Comparison of ENCODE assay signal across 16 cellular contexts in genomic region chr2:175744000-175744399, GRCh38.
"Had no signal": no experiment of that assay in that cellular context is flagged by ENCODE, and none has a peak within 500 bp of the region (broad histone marks: within the 10 kb centered on the region; RNA-seq: fewer than 3 reads in every experiment).

No MANE protein-coding gene starts in this region.

- H3K9me3 ChIP-seq: lower lobe of right lung, spleen had no signal

- H3K27ac Mint-ChIP-seq: activated naive CD4-positive, alpha-beta T cell treated with anti-CD3 and anti-CD28 coated beads, Interleukin-2, amount 50 U/mL, for 24 hours; endodermal cell; nephron progenitor cell; stimulated activated naive B cell treated with anti-CD40 and anti-IgM and Interleukin-4, amounts not matched to agents 10 μg/mL and 1 μg/mL and 100 μg/mL, for 72 hours had no signal

- H3K4me1 ChIP-seq: lower lobe of right lung, spleen had no signal

- H3K4me1 Mint-ChIP-seq: activated naive CD4-positive, alpha-beta T cell treated with anti-CD3 and anti-CD28 coated beads, Interleukin-2, amount 50 U/mL, for 24 hours; endodermal cell; nephron progenitor cell; stimulated activated naive B cell treated with anti-CD40 and anti-IgM and Interleukin-4, amounts not matched to agents 10 μg/mL and 1 μg/mL and 100 μg/mL, for 72 hours had no signal

- H3K4me3 ChIP-seq: dorsolateral prefrontal cortex, lower lobe of right lung, spleen had no signal

- H3K36me3 ChIP-seq: lower lobe of right lung, spleen, WERI-Rb-1 had no signal

- H3K36me3 Mint-ChIP-seq: activated naive CD4-positive, alpha-beta T cell treated with anti-CD3 and anti-CD28 coated beads, Interleukin-2, amount 50 U/mL, for 24 hours; stimulated activated naive B cell treated with anti-CD40 and anti-IgM and Interleukin-4, amounts not matched to agents 10 μg/mL and 1 μg/mL and 100 μg/mL, for 72 hours had no signal

- H3K9me3 Mint-ChIP-seq: activated naive CD4-positive, alpha-beta T cell treated with anti-CD3 and anti-CD28 coated beads, Interleukin-2, amount 50 U/mL, for 24 hours; endodermal cell; nephron progenitor cell had no signal

- DNase-seq: activated CD4-positive, alpha-beta T cell treated with anti-CD3 and anti-CD28 coated beads, Interleukin-2, amount 50 U/mL, for 4 hours; activated gamma-delta T cell; dorsolateral prefrontal cortex; endodermal cell; foreskin keratinocyte; islet precursor cell; lower lobe of right lung; midbrain; nephron progenitor cell; nucleus accumbens; spleen; stimulated activated CD4-positive, alpha-beta T cell treated with anti-CD3 and anti-CD28 coated beads, Interleukin-4, amount 100 ng/mL, for 4 hours; stimulated activated naive B cell treated with anti-CD40 and anti-IgM and Interleukin-4, amounts not matched to agents 10 μg/mL and 1 μg/mL and 100 μg/mL, for 72 hours; WERI-Rb-1 had no signal

- H3K27ac ChIP-seq: dorsolateral prefrontal cortex, epithelial cell of prostate, foreskin keratinocyte, lower lobe of right lung, spleen, WERI-Rb-1 had no signal

- ATAC-seq: foreskin keratinocyte; lower lobe of right lung; stimulated activated naive B cell treated with anti-CD40 and anti-IgM and Interleukin-4, amounts not matched to agents 10 μg/mL and 1 μg/mL and 100 μg/mL, for 72 hours had no signal

- H3K4me3 Mint-ChIP-seq: activated naive CD4-positive, alpha-beta T cell treated with anti-CD3 and anti-CD28 coated beads, Interleukin-2, amount 50 U/mL, for 24 hours; endodermal cell; nephron progenitor cell; stimulated activated naive B cell treated with anti-CD40 and anti-IgM and Interleukin-4, amounts not matched to agents 10 μg/mL and 1 μg/mL and 100 μg/mL, for 72 hours had no signal
